31 cellular contexts compared by ENCODE assay signal in the genomic region with DNA sequence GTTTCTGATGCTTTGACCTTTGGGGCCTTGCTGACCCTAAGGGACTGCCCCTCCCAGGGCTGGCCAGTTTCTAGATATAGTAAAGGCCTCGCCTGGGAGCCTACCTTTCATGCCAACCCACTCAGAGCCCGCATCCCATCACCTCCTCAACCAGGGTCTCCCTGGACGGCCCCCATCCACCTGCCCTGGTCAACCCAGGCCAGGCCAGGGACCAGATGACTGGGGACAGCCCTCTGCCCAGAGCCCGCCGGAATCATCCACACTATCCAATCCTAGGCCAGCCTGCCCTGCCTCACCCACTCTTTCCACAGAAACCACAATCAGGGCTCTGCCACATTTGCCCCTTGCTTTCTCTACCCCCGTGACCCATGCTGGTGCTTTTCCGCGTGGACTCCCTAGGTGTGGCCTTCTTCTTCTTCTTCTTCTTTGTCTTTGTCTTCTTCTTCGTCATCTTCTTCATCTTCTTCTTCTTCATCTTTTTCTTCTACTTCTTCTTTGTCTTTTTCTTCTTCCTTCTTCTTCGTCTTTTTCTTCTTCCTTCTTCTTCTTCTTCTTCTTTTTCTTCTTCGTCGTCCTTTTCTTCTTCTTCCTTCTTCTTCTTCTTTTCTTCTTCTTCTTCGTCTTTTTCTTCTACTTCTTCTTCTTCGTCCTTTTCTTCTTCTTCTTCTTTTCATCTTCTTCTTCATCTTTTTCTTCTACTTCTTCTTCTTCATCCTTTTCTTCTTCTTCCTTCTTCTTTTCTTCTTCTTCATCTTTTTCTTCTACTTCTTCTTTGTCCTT.
"Had no signal": no experiment of that assay in that cellular context is flagged by ENCODE, and none has a peak within 500 bp of the region (broad histone marks: within the 10 kb centered on the region; RNA-seq: fewer than 3 reads in every experiment).

No MANE protein-coding gene starts in this region.

- H3K4me1 ChIP-seq: gastrocnemius medialis, heart left ventricle, neural progenitor cell, prostate gland, right atrium auricular region, stomach, thyroid gland had no signal

- H2AFZ ChIP-seq: hepatocyte, neural progenitor cell had no signal

- H3K27me3 ChIP-seq: gastrocnemius medialis, heart left ventricle, hepatocyte, neural progenitor cell, right atrium auricular region, thyroid gland had no signal

- H3K9me3 ChIP-seq: gastrocnemius medialis, mucosa of descending colon, prostate gland, right atrium auricular region, stomach, thyroid gland had no signal

- H3K36me3 Mint-ChIP-seq: mesothelial cell of epicardium; natural killer cell treated with Interleukin-12 subunit alpha and Interleukin-12 subunit beta and Interleukin-15 and Interleukin-18, amount 100 ng/mL, for 72 hours; stimulated activated effector memory CD8-positive, alpha-beta T cell treated with anti-CD3 and anti-CD28 coated beads, Interleukin-12 subunit alpha, Interleukin-12 subunit beta, amount 100 ng/mL, for 72 hours had no signal

- H3K4me2 ChIP-seq: hepatocyte, neural progenitor cell, smooth muscle cell had no signal

- DNase-seq: effector CD8-positive, alpha-beta T cell; endodermal cell; foreskin fibroblast; gastrocnemius medialis; heart left ventricle; kidney; mucosa of descending colon; naive B cell; nucleus accumbens; stimulated activated CD4-positive, alpha-beta T cell treated with anti-CD3 and anti-CD28 coated beads, Interleukin-12 subunit alpha, Interleukin-12 subunit beta, amount 100 ng/mL, for 4 hours; stimulated activated CD4-positive, alpha-beta T cell treated with anti-CD3 and anti-CD28 coated beads, Interleukin-2, amount 100 ng/mL, for 24 hours; stimulated activated CD4-positive, alpha-beta T cell treated with anti-CD3 and anti-CD28 coated beads, Interleukin-4, amount 100 ng/mL, for 24 hours; stimulated activated naive CD4-positive, alpha-beta T cell treated with Interleukin-2 at 50 U/mL for 16 hours; stomach; thyroid gland; trophoblast cell had no signal

- FAIRE-seq: kidney had no signal

- ATAC-seq: esophagus mucosa; gastrocnemius medialis; heart left ventricle; left lobe of liver; mucosa of descending colon; sciatic nerve; stimulated activated effector memory CD8-positive, alpha-beta T cell treated with anti-CD3 and anti-CD28 coated beads, Interleukin-12 subunit alpha, Interleukin-12 subunit beta, amount 100 ng/mL, for 72 hours had no signal

- H3K9me3 Mint-ChIP-seq: natural killer cell treated with Interleukin-12 subunit alpha and Interleukin-12 subunit beta and Interleukin-15 and Interleukin-18, amount 100 ng/mL, for 72 hours; stimulated activated effector memory CD8-positive, alpha-beta T cell treated with anti-CD3 and anti-CD28 coated beads, Interleukin-12 subunit alpha, Interleukin-12 subunit beta, amount 100 ng/mL, for 72 hours had no signal

- H3K27ac ChIP-seq: epithelial cell of prostate, gastrocnemius medialis, heart left ventricle, hepatocyte, neural progenitor cell, prostate gland, right atrium auricular region, stomach, thyroid gland had no signal

- H3K4me3 Mint-ChIP-seq: dendritic cell treated with granulocyte-macrophage colony-stimulating factor and Interleukin-4, amounts not matched to agents 40 ng/mL and 50 ng/mL, for 4 days; endodermal cell; memory B cell; mesothelial cell of epicardium; natural killer cell treated with Interleukin-12 subunit alpha and Interleukin-12 subunit beta and Interleukin-15 and Interleukin-18, amount 100 ng/mL, for 72 hours; neural progenitor cell; stimulated activated effector memory CD8-positive, alpha-beta T cell treated with anti-CD3 and anti-CD28 coated beads, Interleukin-12 subunit alpha, Interleukin-12 subunit beta, amount 100 ng/mL, for 72 hours had no signal

- H3K79me2 ChIP-seq: hepatocyte had no signal

- H3K4me1 Mint-ChIP-seq: endodermal cell; memory B cell; mesothelial cell of epicardium; neural progenitor cell; stimulated activated effector memory CD8-positive, alpha-beta T cell treated with anti-CD3 and anti-CD28 coated beads, Interleukin-12 subunit alpha, Interleukin-12 subunit beta, amount 100 ng/mL, for 72 hours had no signal

- H3K4me3 ChIP-seq: gastrocnemius medialis, heart left ventricle, hepatocyte, lung, mucosa of descending colon, neural progenitor cell, prostate gland, right atrium auricular region, smooth muscle cell, stomach, thyroid gland had no signal

- H3K9ac ChIP-seq: neural progenitor cell had no signal

- H3K27ac Mint-ChIP-seq: dendritic cell treated with granulocyte-macrophage colony-stimulating factor and Interleukin-4, amounts not matched to agents 40 ng/mL and 50 ng/mL, for 4 days; endodermal cell; memory B cell; mesothelial cell of epicardium; neural progenitor cell; stimulated activated effector memory CD8-positive, alpha-beta T cell treated with anti-CD3 and anti-CD28 coated beads, Interleukin-12 subunit alpha, Interleukin-12 subunit beta, amount 100 ng/mL, for 72 hours had no signal

- H3K36me3 ChIP-seq: gastrocnemius medialis, heart left ventricle, neural progenitor cell, prostate gland, right atrium auricular region, stomach, thyroid gland had no signal
